ENCODE assay signal across 1 cellular context in genomic region chr1:228036701-228037231, GRCh38.
TF ChIP-seq lines count a peak whose summit lies in the region.

No MANE protein-coding gene starts in this region.

TF ChIP-seq in K562, 482 proteins besides CTCF, POLR2A, EP300 and RAD21 (continued from another document):
- TF ChIP-seq, protein P1, sequence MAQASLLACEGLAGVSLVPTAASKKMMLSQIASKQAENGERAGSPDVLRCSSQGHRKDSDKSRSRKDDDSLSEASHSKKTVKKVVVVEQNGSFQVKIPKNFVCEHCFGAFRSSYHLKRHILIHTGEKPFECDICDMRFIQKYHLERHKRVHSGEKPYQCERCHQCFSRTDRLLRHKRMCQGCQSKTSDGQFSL (CRISPR knock-in tag; IDR thresholded peaks at IDR 0.05), result no peak
- TF ChIP-seq, protein P1 (tag; IDR thresholded peaks at IDR 0.05), result no peak
TF ChIP-seq in K562: peak in this region for 1.
